ENCODE assay signal across 1 cellular context in genomic region chr14:52951730-52952481, GRCh38.
A peak's percentile ranks its signal among the peaks of the same experiment; 100 is the strongest.
TF ChIP-seq lines count a peak whose summit lies in the region.

No MANE protein-coding gene starts in this region.

TF ChIP-seq in GM12878, 131 proteins besides CTCF, POLR2A, EP300 and RAD21 (continued from another document):
- TF ChIP-seq, protein P1, sequence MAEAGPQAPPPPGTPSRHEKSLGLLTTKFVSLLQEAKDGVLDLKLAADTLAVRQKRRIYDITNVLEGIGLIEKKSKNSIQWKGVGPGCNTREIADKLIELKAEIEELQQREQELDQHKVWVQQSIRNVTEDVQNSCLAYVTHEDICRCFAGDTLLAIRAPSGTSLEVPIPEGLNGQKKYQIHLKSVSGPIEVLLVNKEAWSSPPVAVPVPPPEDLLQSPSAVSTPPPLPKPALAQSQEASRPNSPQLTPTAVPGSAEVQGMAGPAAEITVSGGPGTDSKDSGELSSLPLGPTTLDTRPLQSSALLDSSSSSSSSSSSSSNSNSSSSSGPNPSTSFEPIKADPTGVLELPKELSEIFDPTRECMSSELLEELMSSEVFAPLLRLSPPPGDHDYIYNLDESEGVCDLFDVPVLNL (IDR thresholded peaks at IDR 0.05; ENCODE audit: low read depth, low read length), result no peak
- TF ChIP-seq BRCA1 (IDR thresholded peaks at IDR 0.05; ENCODE audit: low read depth, low read length) (no peak), BMI1 (IDR thresholded peaks at IDR 0.05; ENCODE audit: borderline replicate concordance) (no peak), SUPT20H (IDR thresholded peaks at IDR 0.05; ENCODE audit: borderline replicate concordance, control insufficient read depth, low read depth, low read length) (no peak), FOXK2 (IDR thresholded peaks at IDR 0.05) (no peak), ATF7 (IDR thresholded peaks at IDR 0.05; ENCODE audit: low read depth) (no peak), SIX5 (IDR thresholded peaks at IDR 0.05; ENCODE audit: low read depth, low read length, severe bottlenecking) (no peak), ZBTB4 (CRISPR knock-in tag; IDR thresholded peaks at IDR 0.05) (no peak), NBN (IDR thresholded peaks at IDR 0.05) (no peak), MYB (IDR thresholded peaks at IDR 0.05; ENCODE audit: borderline replicate concordance, low read depth, low read length) (no peak), TARDBP (IDR thresholded peaks at IDR 0.05; ENCODE audit: borderline replicate concordance) (no peak), RUNX3 (IDR thresholded peaks at IDR 0.05; ENCODE audit: low read length) (peak; percentile 14; the same call in 1 of the 2 replicates), GATAD2B (conservative IDR thresholded peaks at IDR 0.05; ENCODE audit: low read depth) (0 out of 2 replicates have a peak, but pooled peaks have one; percentile 11), NKRF (conservative IDR thresholded peaks at IDR 0.05) (no peak), MXI1 (IDR thresholded peaks at IDR 0.05; ENCODE audit: low read depth, low read length) (no peak)
TF ChIP-seq in GM12878: peak in this region for 3.
